Comparison of ENCODE assay signal across 11 cellular contexts in genomic region chr2:63056309-63057065, GRCh38. TPM values are rescaled to one million over a fixed set of nuclear protein-coding genes. Genes with fewer than 3 reads are reported as not detected.
DNase-seq lines count a peak whose midpoint lies in the region; ATAC-seq and TF ChIP-seq lines count a peak whose summit lies in the region.
"Had no signal": no experiment of that assay in that cellular context is flagged by ENCODE, and none has a peak within 500 bp of the region (broad histone marks: within the 10 kb centered on the region; RNA-seq: fewer than 3 reads in every experiment).

No MANE protein-coding gene starts in this region.

- POLR2A ChIA-PET in CD4-positive, alpha-beta memory T cell (lab: Charles Lee; ENCODE audit: partially characterized antibody) = no interaction called here

- peaks cover 36% of the 10 kb centered on the region for H3K27me3 ChIP-seq in CD4-positive, alpha-beta memory T cell (ENCODE audit: insufficient read depth, low read length)
- H3K27me3 ChIP-seq in lower lobe of right lung (ENCODE audit: low read depth) = peaks cover 100% of the 10 kb centered on the region

- H3K36me3 ChIP-seq in CD4-positive, alpha-beta memory T cell (ENCODE audit: insufficient read depth, low read length) = no peaks in the 10 kb centered on the region
- no peaks in the 10 kb centered on the region for H3K36me3 ChIP-seq in lower lobe of right lung
- H3K36me3 ChIP-seq: cardiac muscle cell had no signal

- ATAC-seq in HG02610 (IDR thresholded peaks at IDR 0.05; ENCODE audit: unreplicated experiment) (peak; percentile 49), lower lobe of right lung (peak in 1 of 2 donors; percentile 39), GM21381 (IDR thresholded peaks at IDR 0.05; ENCODE audit: unreplicated experiment) (no peak)
- no peak for ATAC-seq in activated T-helper 17 cell treated with anti-CD3 and anti-CD28 coated beads, Interleukin-2, amount 50 U/mL, for 72 hours (replicated peaks)

- H3K27ac ChIP-seq in CD4-positive, alpha-beta memory T cell (ENCODE audit: low read depth, low read length) = no peak overlapping the region
- H3K27ac ChIP-seq in lower lobe of right lung = no peak overlapping the region
- H3K27ac ChIP-seq: cardiac muscle cell had no signal

- H3K9me3 ChIP-seq in CD4-positive, alpha-beta memory T cell (ENCODE audit: control insufficient read depth in 1 of 2, low read length in 2 of 2) = no peaks in the 10 kb centered on the region
- no peaks in the 10 kb centered on the region for H3K9me3 ChIP-seq in lower lobe of right lung

- no peak for DNase-seq in CD4-positive, alpha-beta memory T cell
- no peak for DNase-seq in lower lobe of right lung
- no peak for DNase-seq in ACHN
- DNase-seq in midbrain (lab: John Stamatoyannopoulos, UW) = no peak
- DNase-seq in HCEC 1CT = no peak
- DNase-seq: DND-41 had no signal

- H3K36me3 Mint-ChIP-seq in CD4-positive, alpha-beta memory T cell = no peaks in the 10 kb centered on the region
- peaks cover 5% of the 10 kb centered on the region for H3K36me3 Mint-ChIP-seq in activated T-helper 17 cell treated with anti-CD3 and anti-CD28 coated beads, Interleukin-2, amount 50 U/mL, for 72 hours (ENCODE audit: low read depth)

- intact Hi-C loops in CD4-positive, alpha-beta memory T cell (cut with micrococcal nuclease) = no loop called here
- intact Hi-C loops in lower lobe of right lung (cut with DNase I) = no loop called here

- H3K27ac Mint-ChIP-seq in CD4-positive, alpha-beta memory T cell = peak overlapping the region in 1 of 7 donors; percentile 65
- no peak overlapping the region for H3K27ac Mint-ChIP-seq in activated T-helper 17 cell treated with anti-CD3 and anti-CD28 coated beads, Interleukin-2, amount 50 U/mL, for 72 hours

- H3K4me3 Mint-ChIP-seq in CD4-positive, alpha-beta memory T cell = peak overlapping the region in 7 of 8 donors; percentile 10 to 77 (median 56)
- peak overlapping the region; percentile 38 for H3K4me3 Mint-ChIP-seq in activated T-helper 17 cell treated with anti-CD3 and anti-CD28 coated beads, Interleukin-2, amount 50 U/mL, for 72 hours

- H3K4me1 Mint-ChIP-seq in CD4-positive, alpha-beta memory T cell = peaks cover 33 to 71% (median 54%) of the 10 kb centered on the region in 4 donors
- H3K4me1 Mint-ChIP-seq in activated T-helper 17 cell treated with anti-CD3 and anti-CD28 coated beads, Interleukin-2, amount 50 U/mL, for 72 hours = peaks cover 19% of the 10 kb centered on the region

- CTCF ChIA-PET in CD4-positive, alpha-beta memory T cell (lab: Charles Lee; ENCODE audit: partially characterized antibody) = no interaction called here

- no peak for TF ChIP-seq CTCF in lower lobe of right lung (IDR thresholded peaks at IDR 0.05)

- peaks cover 53% of the 10 kb centered on the region for H3K4me1 ChIP-seq in CD4-positive, alpha-beta memory T cell (ENCODE audit: insufficient read depth, low read length)
- H3K4me1 ChIP-seq in lower lobe of right lung = peaks cover 69% of the 10 kb centered on the region

- in situ Hi-C loops in ACHN (cut with HindIII; ENCODE audit: low pct_ligation_motif_present, low pct_unique_long_range_greater_than_20kb, low sequenced_read_pairs) = no loop called here

- peaks cover 54 to 66% of the 10 kb centered on the region in 2 donors for H3K27me3 Mint-ChIP-seq in CD4-positive, alpha-beta memory T cell
- peaks cover 70% of the 10 kb centered on the region for H3K27me3 Mint-ChIP-seq in activated T-helper 17 cell treated with anti-CD3 and anti-CD28 coated beads, Interleukin-2, amount 50 U/mL, for 72 hours

- no peak overlapping the region for H3K4me3 ChIP-seq in CD4-positive, alpha-beta memory T cell (ENCODE audit: low read length in 2 of 2)
- peak overlapping the region; percentile 14 for H3K4me3 ChIP-seq in lower lobe of right lung
- H3K4me3 ChIP-seq: cardiac muscle cell had no signal

- H3K9me3 Mint-ChIP-seq in CD4-positive, alpha-beta memory T cell = peaks cover 0 to 18% (median 7%) of the 10 kb centered on the region in 8 donors
- no peaks in the 10 kb centered on the region for H3K9me3 Mint-ChIP-seq in activated T-helper 17 cell treated with anti-CD3 and anti-CD28 coated beads, Interleukin-2, amount 50 U/mL, for 72 hours

RNA-seq across cellular contexts. Expression of gene OTX1, which starts 5.9 kb away (rescaled TPM):
- not detected for total RNA-seq in CD4-positive, alpha-beta memory T cell
- polyA plus RNA-seq in CD4-positive, alpha-beta memory T cell = not detected
- not detected for total RNA-seq in activated T-helper 17 cell treated with anti-CD3 and anti-CD28 coated beads, Interleukin-2, amount 50 U/mL, for 72 hours
- 0.27 TPM for total RNA-seq in lower lobe of right lung
- polyA plus RNA-seq: cardiac muscle cell, neural cell had no signal
